In genomic region chr12:12017135-12017581, GRCh38 we compare ENCODE assay signal across 17 cellular contexts. TPM values are rescaled to one million over a fixed set of nuclear protein-coding genes. Genes with fewer than 3 reads are reported as not detected.
DNase-seq lines count a peak whose midpoint lies in the region; ATAC-seq, FAIRE-seq and TF ChIP-seq lines count a peak whose summit lies in the region.
"Had no signal": no experiment of that assay in that cellular context is flagged by ENCODE, and none has a peak within 500 bp of the region (broad histone marks: within the 10 kb centered on the region; RNA-seq: fewer than 3 reads in every experiment).

No MANE protein-coding gene starts in this region.

- no peaks in the 10 kb centered on the region for H3K36me3 Mint-ChIP-seq in activated CD8-positive, alpha-beta T cell treated with anti-CD3 and anti-CD28 coated beads for 36 hours (ENCODE audit: low read depth)

- peaks cover 48% of the 10 kb centered on the region for H3K4me1 Mint-ChIP-seq in activated CD8-positive, alpha-beta T cell treated with anti-CD3 and anti-CD28 coated beads for 36 hours (ENCODE audit: low read depth)

- no peak overlapping the region for H3K9ac ChIP-seq in BLaER1 treated with 17β-estradiol and CSF1 and Interleukin-3, amounts not matched to agents 10 nM and 100 nM
- H3K9ac ChIP-seq in DND-41 (ENCODE audit: low read depth, low read length), result no peak overlapping the region

- H3K27me3 Mint-ChIP-seq in activated CD8-positive, alpha-beta T cell treated with anti-CD3 and anti-CD28 coated beads for 36 hours, result no peaks in the 10 kb centered on the region

- H4K20me1 ChIP-seq in BLaER1 treated with 17β-estradiol and CSF1 and Interleukin-3, amounts not matched to agents 10 nM and 100 nM, result no peaks in the 10 kb centered on the region
- H4K20me1 ChIP-seq in DND-41 (ENCODE audit: insufficient read depth, low read length), result no peaks in the 10 kb centered on the region

- H3K27ac ChIP-seq in BLaER1 treated with 17β-estradiol and CSF1 and Interleukin-3, amounts not matched to agents 10 nM and 100 nM, result peak overlapping the region in 5 of 11 experiments; percentile 1 to 18 (median 6); a peak in 3 of 22 replicates
- peak overlapping the region; percentile 47; the same call in 1 of the 2 replicates for H3K27ac ChIP-seq in DND-41 (ENCODE audit: low read length)
- peak overlapping the region; percentile 17 for H3K27ac ChIP-seq in left ventricle myocardium inferior (replicated peaks)
- H3K27ac ChIP-seq: gastrocnemius medialis, Peyer's patch, spleen, VCaP had no signal

- no peak for TF ChIP-seq POLR2A in H54 (IDR thresholded peaks at IDR 0.05; ENCODE audit: low read depth, low read length)

- CTCF ChIA-PET in activated CD8-positive, alpha-beta T cell treated with anti-CD3 and anti-CD28 coated beads for 36 hours (lab: Charles Lee), result interaction anchor here (0.9 to 1.0 kb wide), 3 partner anchors 8 to 16 kb away, joined by 3 to 7 read pairs (median 4); no protein-coding TSS in a partner anchor

- H3K9me3 Mint-ChIP-seq in activated CD8-positive, alpha-beta T cell treated with anti-CD3 and anti-CD28 coated beads for 36 hours, result peaks cover 1% of the 10 kb centered on the region
- H3K9me3 Mint-ChIP-seq: nephron had no signal

- peak overlapping the region; percentile 90 for H3K27ac Mint-ChIP-seq in activated CD8-positive, alpha-beta T cell treated with anti-CD3 and anti-CD28 coated beads for 36 hours

- TF ChIP-seq CTCF in DND-41 (IDR thresholded peaks at IDR 0.05; ENCODE audit: borderline replicate concordance, extremely low read depth, low read length, poor library complexity, severe bottlenecking) (no peak), left ventricle myocardium inferior (IDR thresholded peaks at IDR 0.05; ENCODE audit: borderline replicate concordance) (no peak)
- TF ChIP-seq CTCF in activated CD8-positive, alpha-beta T cell treated with anti-CD3 and anti-CD28 coated beads for 36 hours (IDR thresholded peaks at IDR 0.05), result no peak

- DNase-seq in DND-41 (peak; percentile 51), left ventricle myocardium inferior (peak; percentile 36), mucosa of gallbladder (ENCODE audit: low spot score) (no peak), H54 (ENCODE audit: insufficient read length, low spot score) (no peak)
- DNase-seq in activated CD8-positive, alpha-beta T cell treated with anti-CD3 and anti-CD28 coated beads for 36 hours, result no peak
- DNase-seq: amniotic stem cell, gastrocnemius medialis, kidney glomerular epithelial cell, Peyer's patch, spleen had no signal

- no peak for FAIRE-seq in H54 (lab: Jason Lieb, UNC)
- FAIRE-seq: K562 had no signal

- H3K4me3 ChIP-seq in BLaER1 treated with 17β-estradiol and CSF1 and Interleukin-3, amounts not matched to agents 10 nM and 100 nM, result no peak overlapping the region
- no peak overlapping the region for H3K4me3 ChIP-seq in DND-41 (ENCODE audit: low read depth in 1 of 2, low read length in 2 of 2)
- no peak overlapping the region for H3K4me3 ChIP-seq in left ventricle myocardium inferior
- H3K4me3 ChIP-seq: gastrocnemius medialis, K562, Peyer's patch, spleen had no signal

- H3K9me3 ChIP-seq in BLaER1 treated with 17β-estradiol and CSF1 and Interleukin-3, amounts not matched to agents 10 nM and 100 nM (replicated peaks in 1 of 11), result no peaks in the 10 kb centered on the region
- H3K9me3 ChIP-seq in DND-41 (ENCODE audit: insufficient read depth, low read length, severe bottlenecking) (no peaks in the 10 kb centered on the region), left ventricle myocardium inferior (replicated peaks) (no peaks in the 10 kb centered on the region)
- H3K9me3 ChIP-seq: gastrocnemius medialis, Peyer's patch, spleen had no signal

- H3K4me3 Mint-ChIP-seq in activated CD8-positive, alpha-beta T cell treated with anti-CD3 and anti-CD28 coated beads for 36 hours, result no peak overlapping the region
- H3K4me3 Mint-ChIP-seq: nephron had no signal

- peaks cover 28 to 47% (median 35%) of the 10 kb centered on the region in 10 experiments for H3K4me1 ChIP-seq in BLaER1 treated with 17β-estradiol and CSF1 and Interleukin-3, amounts not matched to agents 10 nM and 100 nM
- H3K4me1 ChIP-seq in DND-41 (ENCODE audit: insufficient read depth, low read length), result peaks cover 30% of the 10 kb centered on the region
- H3K4me1 ChIP-seq in left ventricle myocardium inferior, result peaks cover 23% of the 10 kb centered on the region
- H3K4me1 ChIP-seq: Peyer's patch had no signal

- intact Hi-C loops in activated CD8-positive, alpha-beta T cell treated with anti-CD3 and anti-CD28 coated beads for 36 hours (cut with micrococcal nuclease), result no loop called here
- intact Hi-C loops in left ventricle myocardium inferior (cut with micrococcal nuclease), result no loop called here

- no peaks in the 10 kb centered on the region for H3K36me3 ChIP-seq in BLaER1 treated with 17β-estradiol and CSF1 and Interleukin-3, amounts not matched to agents 10 nM and 100 nM
- H3K36me3 ChIP-seq in DND-41 (ENCODE audit: insufficient read depth, low read length), result no peaks in the 10 kb centered on the region
- no peaks in the 10 kb centered on the region for H3K36me3 ChIP-seq in left ventricle myocardium inferior
- H3K36me3 ChIP-seq: gastrocnemius medialis, Peyer's patch, spleen had no signal

- POLR2A ChIA-PET in activated CD8-positive, alpha-beta T cell treated with anti-CD3 and anti-CD28 coated beads for 36 hours (lab: Charles Lee), result interaction anchor here (1.2 kb wide), 1 partner anchor 435 kb away, joined by 3 read pairs; no protein-coding TSS in a partner anchor

- ATAC-seq in DND-41 (ENCODE audit: insufficient read depth, low read depth) (peak; percentile 79), GM21786 (IDR thresholded peaks at IDR 0.05; ENCODE audit: unreplicated experiment) (no peak), GM18517 (IDR thresholded peaks at IDR 0.05; ENCODE audit: unreplicated experiment) (no peak)
- peak; percentile 72 for ATAC-seq in activated CD8-positive, alpha-beta T cell treated with anti-CD3 and anti-CD28 coated beads for 36 hours
- ATAC-seq: HCT116, K562 had no signal

- H3K4me2 ChIP-seq in BLaER1 treated with 17β-estradiol and CSF1 and Interleukin-3, amounts not matched to agents 10 nM and 100 nM, result peak overlapping the region; percentile 49 to 86 (median 73)
- H3K4me2 ChIP-seq in DND-41 (ENCODE audit: insufficient read depth, low read length), result peak overlapping the region; percentile 30; the same call in 1 of the 2 replicates

- no peaks in the 10 kb centered on the region for H3K27me3 ChIP-seq in BLaER1 treated with 17β-estradiol and CSF1 and Interleukin-3, amounts not matched to agents 10 nM and 100 nM
- H3K27me3 ChIP-seq in DND-41 (ENCODE audit: insufficient read depth, low read length, poor library complexity) (no peaks in the 10 kb centered on the region), left ventricle myocardium inferior (ENCODE audit: low read depth) (no peaks in the 10 kb centered on the region)
- H3K27me3 ChIP-seq: gastrocnemius medialis, Peyer's patch, spleen had no signal

- no peaks in the 10 kb centered on the region for H3K79me2 ChIP-seq in DND-41 (ENCODE audit: insufficient read depth, low read length)

- no peak overlapping the region for H2AFZ ChIP-seq in DND-41 (ENCODE audit: low read depth, low read length)

RNA-seq across cellular contexts. Expression of gene BCL2L14, which starts 53.6 kb away (rescaled TPM):
- 1 to 10 TPM; 3.7 to 5.1 TPM for total RNA-seq in activated CD8-positive, alpha-beta T cell treated with anti-CD3 and anti-CD28 coated beads for 36 hours
- total RNA-seq in left ventricle myocardium inferior, result not detected
- 13.5 TPM for total RNA-seq in mucosa of gallbladder
- total RNA-seq: gastrocnemius medialis, K562 had no signal

Comparison
In these comparisons a context has a peak if more than half of its experiments do, and no peak if none do; other contexts are left out.
1. ATAC-seq: peak in DND-41 (single experiment) and activated CD8-positive, alpha-beta T cell treated with anti-CD3 and anti-CD28 coated beads for 36 hours (single experiment); none in GM21786 (single experiment) and GM18517 (single experiment).
2. DNase-seq: peak in DND-41 (single experiment) and left ventricle myocardium inferior (single experiment); none in activated CD8-positive, alpha-beta T cell treated with anti-CD3 and anti-CD28 coated beads for 36 hours (single experiment), mucosa of gallbladder (single experiment) and H54 (single experiment).